ENCODE assay signal across 13 cellular contexts in genomic region chr15:28788649-28789400, GRCh38. TPM values are rescaled to one million over a fixed set of nuclear protein-coding genes. Genes with fewer than 3 reads are reported as not detected.
DNase-seq lines count a peak whose midpoint lies in the region; ATAC-seq, FAIRE-seq and TF ChIP-seq lines count a peak whose summit lies in the region.
"Not testable (repeated sequence)": the region's sequence is repeated elsewhere in the genome, so short reads cannot be mapped to it uniquely, and the experiment has no call there.
"Had no signal": no experiment of that assay in that cellular context is flagged by ENCODE, and none has a peak within 500 bp of the region (broad histone marks: within the 10 kb centered on the region; RNA-seq: fewer than 3 reads in every experiment).

No MANE protein-coding gene starts in this region.

- ATAC-seq in CD4-positive, CD25-positive, alpha-beta regulatory T cell (ENCODE audit: low read depth in 2 of 2) = peak in 1 of 2 donors; percentile 42
- peak; percentile 86 for ATAC-seq in Right ventricle myocardium inferior
- peak in 3 of 4 donors; percentile 36 to 48 (median 46) for ATAC-seq in pancreas

- H3K9me3 Mint-ChIP-seq in CD4-positive, CD25-positive, alpha-beta regulatory T cell; activated CD4-positive, alpha-beta T cell treated with anti-CD3 and anti-CD28 coated beads, Interleukin-2, amount 10 ng/mL, durations not matched to agents 7 days and 5 days; immature natural killer cell: not testable (repeated sequence)

- H3K4me1 Mint-ChIP-seq in CD4-positive, CD25-positive, alpha-beta regulatory T cell; activated CD4-positive, alpha-beta T cell treated with anti-CD3 and anti-CD28 coated beads, Interleukin-2, amount 10 ng/mL, durations not matched to agents 7 days and 5 days; immature natural killer cell: not testable (repeated sequence)

- not testable (repeated sequence) for H3K27me3 ChIP-seq in CD4-positive, CD25-positive, alpha-beta regulatory T cell (ENCODE audit: control insufficient read depth, insufficient read depth, low read length); ascending aorta; pancreas; tibial artery

- not testable (repeated sequence) for H3K4me3 ChIP-seq in CD4-positive, CD25-positive, alpha-beta regulatory T cell (ENCODE audit: low read depth, low read length)
- peak overlapping the region; percentile 52 to 79 for H3K4me3 ChIP-seq in ascending aorta
- peak overlapping the region in 1 of 4 donors; percentile 22 for H3K4me3 ChIP-seq in pancreas
- H3K4me3 ChIP-seq in tibial artery = peak overlapping the region; percentile 35 to 47

- not testable (repeated sequence) for DNase-seq in CD4-positive, CD25-positive, alpha-beta regulatory T cell; activated CD4-positive, alpha-beta T cell treated with anti-CD3 and anti-CD28 coated beads, Interleukin-2, amount 10 ng/mL, durations not matched to agents 7 days and 5 days; ascending aorta (ENCODE audit: low spot score in 2 of 2); immature natural killer cell; tibial artery
- DNase-seq in NCI-H1417 (lab: John Stamatoyannopoulos, UW) = peak in 2 of 3 experiments; percentile 13 to 19
- DNase-seq in Right ventricle myocardium inferior (ENCODE audit: missing footprints) = peak; percentile 41
- peak in 1 of 6 donors; percentile 37 for DNase-seq in pancreas

- H3K27ac ChIP-seq in CD4-positive, CD25-positive, alpha-beta regulatory T cell (ENCODE audit: insufficient read depth, low read length, poor library complexity, severe bottlenecking); pancreas; tibial artery: not testable (repeated sequence)
- peak overlapping the region; percentile 89 to 94 for H3K27ac ChIP-seq in ascending aorta

- H3K36me3 Mint-ChIP-seq in CD4-positive, CD25-positive, alpha-beta regulatory T cell; activated CD4-positive, alpha-beta T cell treated with anti-CD3 and anti-CD28 coated beads, Interleukin-2, amount 10 ng/mL, durations not matched to agents 7 days and 5 days (ENCODE audit: low read depth); immature natural killer cell: not testable (repeated sequence)

- not testable (repeated sequence) for H3K27ac Mint-ChIP-seq in CD4-positive, CD25-positive, alpha-beta regulatory T cell; immature natural killer cell
- peak overlapping the region; percentile 60 for H3K27ac Mint-ChIP-seq in activated CD4-positive, alpha-beta T cell treated with anti-CD3 and anti-CD28 coated beads, Interleukin-2, amount 10 ng/mL, durations not matched to agents 7 days and 5 days

- not testable (repeated sequence) for H3K9me3 ChIP-seq in CD4-positive, CD25-positive, alpha-beta regulatory T cell (ENCODE audit: control insufficient read depth in 2 of 2, low read length in 2 of 2); ascending aorta; pancreas; tibial artery

- H3K27me3 Mint-ChIP-seq in CD4-positive, CD25-positive, alpha-beta regulatory T cell = peaks cover 21% of the 10 kb centered on the region
- H3K27me3 Mint-ChIP-seq in activated CD4-positive, alpha-beta T cell treated with anti-CD3 and anti-CD28 coated beads, Interleukin-2, amount 10 ng/mL, durations not matched to agents 7 days and 5 days = peaks cover 46% of the 10 kb centered on the region
- peaks cover 4 to 12% (median 11%) of the 10 kb centered on the region in 3 donors for H3K27me3 Mint-ChIP-seq in immature natural killer cell (ENCODE audit: low read depth in 3 of 3)

- H3K36me3 ChIP-seq in CD4-positive, CD25-positive, alpha-beta regulatory T cell (ENCODE audit: control insufficient read depth, insufficient read depth, low read length); ascending aorta; pancreas; tibial artery: not testable (repeated sequence)

- not testable (repeated sequence) for FAIRE-seq in pancreas (lab: Jason Lieb, UNC)

- not testable (repeated sequence) for H3K4me1 ChIP-seq in CD4-positive, CD25-positive, alpha-beta regulatory T cell (ENCODE audit: control insufficient read depth, insufficient read depth, low read length, poor library complexity, severe bottlenecking); ascending aorta; pancreas; tibial artery

- intact Hi-C loops in ascending aorta (cut with DNase I); Right ventricle myocardium inferior (cut with DNase I); pancreas (cut with DNase I); tibial artery (cut with DNase I; ENCODE audit: low total_unique reads): not testable (repeated sequence)

- WGBS in pancreas, 2 donors = 13 to 18% methylated on average over 20 to 43 of the region's 78 CpGs

- POLR2A ChIA-PET in activated CD4-positive, alpha-beta T cell treated with anti-CD3 and anti-CD28 coated beads, Interleukin-2, amount 10 ng/mL, durations not matched to agents 7 days and 5 days (lab: Charles Lee) = not testable (repeated sequence)

- H3K4me3 Mint-ChIP-seq in CD4-positive, CD25-positive, alpha-beta regulatory T cell = peak overlapping the region in 3 of 4 donors; percentile 33 to 59 (median 33)
- not testable (repeated sequence) for H3K4me3 Mint-ChIP-seq in activated CD4-positive, alpha-beta T cell treated with anti-CD3 and anti-CD28 coated beads, Interleukin-2, amount 10 ng/mL, durations not matched to agents 7 days and 5 days
- peak overlapping the region; percentile 46 to 82 (median 59) for H3K4me3 Mint-ChIP-seq in immature natural killer cell

- TF ChIP-seq CTCF in ascending aorta (IDR thresholded peaks at IDR 0.05); pancreas (IDR thresholded peaks at IDR 0.05); tibial artery (IDR thresholded peaks at IDR 0.05): not testable (repeated sequence)

- CTCF ChIA-PET in activated CD4-positive, alpha-beta T cell treated with anti-CD3 and anti-CD28 coated beads, Interleukin-2, amount 10 ng/mL, durations not matched to agents 7 days and 5 days (lab: Charles Lee) = not testable (repeated sequence)

RNA-seq across cellular contexts. Expression of gene GOLGA6L7, which starts 59.6 kb away (rescaled TPM):
- total RNA-seq in CD4-positive, CD25-positive, alpha-beta regulatory T cell = not detected
- polyA plus RNA-seq in CD4-positive, CD25-positive, alpha-beta regulatory T cell = not detected
- total RNA-seq in activated CD4-positive, alpha-beta T cell treated with anti-CD3 and anti-CD28 coated beads, Interleukin-2, amount 10 ng/mL, durations not matched to agents 7 days and 5 days = not detected
- not detected for total RNA-seq in ascending aorta
- not detected for total RNA-seq in Right ventricle myocardium inferior
- polyA plus RNA-seq in immature natural killer cell = not detected
- total RNA-seq in pancreas = not detected
- polyA plus RNA-seq in pancreas = not detected
- total RNA-seq: chondrocyte, H4, mucosa of gallbladder, renal cortical epithelial cell, ureter had no signal
